ENCODE assay signal across 13 cellular contexts in genomic region chr2:209382775-209383174, GRCh38.
"Had no signal": no experiment of that assay in that cellular context is flagged by ENCODE, and none has a peak within 500 bp of the region (broad histone marks: within the 10 kb centered on the region; RNA-seq: fewer than 3 reads in every experiment).

No MANE protein-coding gene starts in this region.

- H3K27me3 ChIP-seq: neural progenitor cell, ovary had no signal

- H3K9me3 ChIP-seq: ovary had no signal

- H3K27ac ChIP-seq: heart left ventricle, neural progenitor cell, ovary had no signal

- H3K4me1 ChIP-seq: heart left ventricle, neural progenitor cell had no signal

- H3K9ac ChIP-seq: neural progenitor cell had no signal

- H3K27ac Mint-ChIP-seq: activated B cell treated with CpG ODN at 0.5 μM for 24 hours; activated CD4-positive, alpha-beta T cell treated with anti-CD3 and anti-CD28 coated beads, Interleukin-2, amount 10 ng/mL, durations not matched to agents 7 days and 5 days; neural progenitor cell; stimulated activated naive CD8-positive, alpha-beta T cell treated with anti-CD3 and anti-CD28 coated beads, Interleukin-15, Interleukin-2, amounts not matched to agents 100 ng/mL and 50 ng/mL, for 24 hours; T-helper 17 cell had no signal

- H3K27me3 Mint-ChIP-seq: T-helper 17 cell had no signal

- H3K4me1 Mint-ChIP-seq: T-helper 17 cell had no signal

- H3K4me3 ChIP-seq: heart left ventricle, neural progenitor cell, ovary had no signal

- DNase-seq: activated B cell treated with CpG ODN at 0.5 μM for 24 hours; activated CD4-positive, alpha-beta T cell treated with anti-CD3 and anti-CD28 coated beads, Interleukin-2, amount 10 ng/mL, durations not matched to agents 7 days and 5 days; activated CD8-positive, alpha-beta memory T cell treated with anti-CD3 and anti-CD28 coated beads for 24 hours; activated naive CD4-positive, alpha-beta T cell treated with Interleukin-2 at 50 U/mL for 16 hours; effector memory CD4-positive, alpha-beta T cell; heart left ventricle; ovary; stimulated activated CD4-positive, alpha-beta T cell treated with anti-CD3 and anti-CD28 coated beads, Interleukin-15, amount 100 ng/mL, for 24 hours; stimulated activated CD4-positive, alpha-beta T cell treated with anti-CD3 and anti-CD28 coated beads, Interleukin-4, amount 100 ng/mL, for 24 hours; T-helper 17 cell had no signal

- ATAC-seq: heart left ventricle, T-helper 17 cell had no signal

- H3K36me3 ChIP-seq: heart left ventricle, neural progenitor cell, ovary had no signal

- H3K4me3 Mint-ChIP-seq: activated B cell treated with CpG ODN at 0.5 μM for 24 hours; activated CD4-positive, alpha-beta T cell treated with anti-CD3 and anti-CD28 coated beads, Interleukin-2, amount 10 ng/mL, durations not matched to agents 7 days and 5 days; neural progenitor cell; stimulated activated naive CD8-positive, alpha-beta T cell treated with anti-CD3 and anti-CD28 coated beads, Interleukin-15, Interleukin-2, amounts not matched to agents 100 ng/mL and 50 ng/mL, for 24 hours; T-helper 17 cell had no signal

- H2AFZ ChIP-seq: neural progenitor cell had no signal

- FAIRE-seq: TTC549 had no signal

- H3K4me2 ChIP-seq: neural progenitor cell had no signal
